Comparison of ENCODE assay signal across 28 cellular contexts in the genomic region with DNA sequence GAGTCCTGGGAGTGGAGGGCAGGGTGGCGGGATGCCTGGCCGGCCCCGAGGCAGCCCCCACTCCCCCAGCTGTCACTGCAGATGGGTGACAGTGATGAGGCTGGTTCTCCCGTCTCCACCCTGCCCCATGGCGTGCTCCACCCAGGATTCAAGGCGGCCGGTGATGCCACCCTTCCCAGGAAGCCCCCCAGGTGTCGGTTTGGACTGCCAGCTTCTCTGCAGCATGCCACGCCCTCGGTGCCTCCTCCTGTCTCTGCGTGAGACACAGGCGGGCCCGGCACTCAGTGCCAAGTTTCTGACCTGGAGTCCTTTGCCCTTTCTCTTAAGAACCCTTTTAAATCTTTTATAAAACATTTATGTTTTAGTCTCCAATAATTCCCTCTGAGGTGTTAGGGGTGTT.
"Had no signal": no experiment of that assay in that cellular context is flagged by ENCODE, and none has a peak within 500 bp of the region (broad histone marks: within the 10 kb centered on the region; RNA-seq: fewer than 3 reads in every experiment).

No MANE protein-coding gene starts in this region.

- ATAC-seq: effector memory CD8-positive, alpha-beta T cell; esophagus mucosa; gastrocnemius medialis; heart right ventricle; left cardiac atrium; left lung; left ventricle myocardium superior; naive thymus-derived CD4-positive, alpha-beta T cell had no signal

- H3K9me3 Mint-ChIP-seq: dendritic cell treated with granulocyte-macrophage colony-stimulating factor and Interleukin-4, amounts not matched to agents 40 ng/mL and 50 ng/mL, for 4 days; effector memory CD8-positive, alpha-beta T cell; endodermal cell; immature natural killer cell; memory B cell had no signal

- H3K27me3 Mint-ChIP-seq: dendritic cell treated with granulocyte-macrophage colony-stimulating factor and Interleukin-4, amounts not matched to agents 40 ng/mL and 50 ng/mL, for 4 days had no signal

- H3K9me3 ChIP-seq: colonic mucosa, esophagus squamous epithelium, gastrocnemius medialis, heart right ventricle, left lung had no signal

- H3K27ac Mint-ChIP-seq: dendritic cell treated with granulocyte-macrophage colony-stimulating factor and Interleukin-4, amounts not matched to agents 40 ng/mL and 50 ng/mL, for 4 days; effector memory CD8-positive, alpha-beta T cell; endodermal cell; immature natural killer cell; memory B cell; naive thymus-derived CD4-positive, alpha-beta T cell had no signal

- DNase-seq: colonic mucosa; cortex of kidney; effector CD8-positive, alpha-beta T cell; effector memory CD8-positive, alpha-beta T cell; endodermal cell; erythroblast; esophagus squamous epithelium; foreskin fibroblast; foreskin melanocyte; gastrocnemius medialis; glutamatergic neuron; head of caudate nucleus; heart right ventricle; hypothalamus; immature natural killer cell; islet precursor cell; left cardiac atrium; left ventricle myocardium superior; mammary epithelial cell; mesendoderm; midbrain; naive thymus-derived CD4-positive, alpha-beta T cell had no signal

- H3K4me1 ChIP-seq: colonic mucosa, esophagus squamous epithelium, gastrocnemius medialis had no signal

- H3K36me3 ChIP-seq: colonic mucosa, esophagus squamous epithelium, gastrocnemius medialis, heart right ventricle, left lung had no signal

- H3K4me3 Mint-ChIP-seq: dendritic cell treated with granulocyte-macrophage colony-stimulating factor and Interleukin-4, amounts not matched to agents 40 ng/mL and 50 ng/mL, for 4 days; effector memory CD8-positive, alpha-beta T cell; endodermal cell; immature natural killer cell; memory B cell had no signal

- H3K27me3 ChIP-seq: colonic mucosa had no signal

- H3K4me3 ChIP-seq: colonic mucosa, esophagus squamous epithelium, gastrocnemius medialis, heart right ventricle, left lung, lung had no signal

- H3K27ac ChIP-seq: colonic mucosa, epithelial cell of prostate, esophagus squamous epithelium, gastrocnemius medialis, heart right ventricle, left lung had no signal

- H3K36me3 Mint-ChIP-seq: immature natural killer cell; memory B cell; naive thymus-derived CD4-positive, alpha-beta T cell had no signal
